In the genomic region with DNA sequence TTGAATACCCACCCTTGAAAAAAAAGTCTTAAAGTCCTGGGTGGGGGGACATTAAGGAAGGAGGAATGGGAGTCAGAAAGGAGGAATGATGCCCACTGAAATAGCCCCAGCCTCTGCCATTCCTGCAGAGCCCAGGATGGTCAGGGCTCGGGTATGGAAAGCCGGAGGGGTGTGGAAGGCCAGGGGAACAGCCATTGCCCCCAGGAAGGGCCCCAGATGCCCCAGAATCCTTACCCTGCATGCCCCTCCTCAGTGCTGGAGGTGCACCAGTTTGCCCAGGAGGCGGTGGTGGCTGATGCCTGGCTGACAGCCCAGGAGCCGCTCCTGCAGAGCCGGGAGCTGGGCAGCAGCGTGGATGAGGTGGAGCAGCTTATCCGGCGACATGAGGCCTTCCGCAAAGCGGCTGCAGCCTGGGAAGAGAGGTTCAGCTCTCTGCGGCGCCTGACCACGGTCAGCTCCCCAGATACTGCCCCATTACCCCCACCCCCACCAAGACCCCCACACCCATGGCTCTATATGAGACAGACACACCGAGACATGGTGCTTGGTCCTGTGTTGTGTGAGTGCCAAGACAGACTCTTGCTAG, we compare ENCODE assay signal across 20 cellular contexts.
"Had no signal": no experiment of that assay in that cellular context is flagged by ENCODE, and none has a peak within 500 bp of the region (broad histone marks: within the 10 kb centered on the region; RNA-seq: fewer than 3 reads in every experiment).

No MANE protein-coding gene starts in this region.

- DNase-seq: activated CD4-positive, alpha-beta T cell treated with anti-CD3 and anti-CD28 coated beads for 4 hours; activated CD4-positive, alpha-beta T cell treated with anti-CD3 and anti-CD28 coated beads, Interleukin-2, amount 50 U/mL, for 4 hours; activated CD8-positive, alpha-beta memory T cell treated with anti-CD3 and anti-CD28 coated beads for 24 hours; activated effector memory CD4-positive, alpha-beta T cell treated with Interleukin-2 at 50 U/mL for 16 hours; activated naive CD4-positive, alpha-beta T cell treated with Interleukin-2 at 50 U/mL for 16 hours; colonic mucosa; effector memory CD4-positive, alpha-beta T cell; erythroblast; head of caudate nucleus; hippocampal formation; immature natural killer cell; naive thymus-derived CD4-positive, alpha-beta T cell; ovary; retina; stimulated activated CD4-positive, alpha-beta T cell treated with anti-CD3 and anti-CD28 coated beads, Interleukin-4, amount 100 ng/mL, for 24 hours; stimulated activated naive CD8-positive, alpha-beta T cell treated with anti-CD3 and anti-CD28 coated beads, Interleukin-15, amount 100 ng/mL, for 72 hours; uterus had no signal

- H3K27me3 ChIP-seq: ovary, uterus had no signal

- ATAC-seq: naive thymus-derived CD4-positive, alpha-beta T cell; sciatic nerve; stimulated activated effector memory CD8-positive, alpha-beta T cell treated with anti-CD3 and anti-CD28 coated beads, Interleukin-12 subunit alpha, Interleukin-12 subunit beta, amount 100 ng/mL, for 72 hours; stimulated activated naive CD8-positive, alpha-beta T cell treated with anti-CD3 and anti-CD28 coated beads, Interleukin-15, amount 100 ng/mL, for 72 hours had no signal

- H3K36me3 ChIP-seq: colonic mucosa, ovary, uterus had no signal

- H3K4me3 ChIP-seq: colonic mucosa, ovary, skin epidermis, uterus had no signal
